13 cellular contexts compared by ENCODE assay signal in genomic region chr9:134302130-134302817, GRCh38.
"Had no signal": no experiment of that assay in that cellular context is flagged by ENCODE, and none has a peak within 500 bp of the region (broad histone marks: within the 10 kb centered on the region; RNA-seq: fewer than 3 reads in every experiment).

No MANE protein-coding gene starts in this region.

- H3K4me1 ChIP-seq: upper lobe of right lung had no signal

- H3K4me3 Mint-ChIP-seq: mesothelial cell of epicardium, nephron progenitor cell had no signal

- H3K27ac Mint-ChIP-seq: mesothelial cell of epicardium, nephron progenitor cell had no signal

- ATAC-seq: upper lobe of right lung had no signal

- H3K9me3 Mint-ChIP-seq: mesothelial cell of epicardium had no signal

- H3K4me3 ChIP-seq: cardiac muscle cell, spleen, upper lobe of right lung had no signal

- H3K27ac ChIP-seq: cardiac muscle cell, epithelial cell of prostate, spleen, upper lobe of right lung had no signal

- H3K9me3 ChIP-seq: spleen, upper lobe of right lung had no signal

- H3K36me3 Mint-ChIP-seq: mesothelial cell of epicardium had no signal

- H3K36me3 ChIP-seq: cardiac muscle cell, spleen, upper lobe of right lung had no signal

- DNase-seq: activated naive CD4-positive, alpha-beta T cell treated with anti-CD3 and anti-CD28 coated beads, Interleukin-2, amount 50 U/mL, for 16 hours; foreskin fibroblast; hippocampal formation; islet precursor cell; occipital lobe; retina; stimulated activated naive CD4-positive, alpha-beta T cell had no signal

- H3K27me3 ChIP-seq: cardiac muscle cell, upper lobe of right lung had no signal
